ENCODE assay signal across 11 cellular contexts in genomic region chr3:46361408-46362283, GRCh38. TPM values are rescaled to one million over a fixed set of nuclear protein-coding genes. Genes with fewer than 3 reads are reported as not detected.
A peak's percentile ranks its signal among the peaks of the same experiment; 100 is the strongest.
DNase-seq lines count a peak whose midpoint lies in the region; ATAC-seq and TF ChIP-seq lines count a peak whose summit lies in the region.
"Had no signal": no experiment of that assay in that cellular context is flagged by ENCODE, and none has a peak within 500 bp of the region (broad histone marks: within the 10 kb centered on the region; RNA-seq: fewer than 3 reads in every experiment).

No MANE protein-coding gene starts in this region.

- no peak for TF ChIP-seq POLR2A in vagina (IDR thresholded peaks at IDR 0.05)

- peak; percentile 80 for ATAC-seq in Right ventricle myocardium superior (ENCODE audit: poor library complexity)

- no peaks in the 10 kb centered on the region for H3K27me3 ChIP-seq in SJCRH30
- H3K27me3 ChIP-seq in vagina, result no peaks in the 10 kb centered on the region
- H3K27me3 ChIP-seq: Peyer's patch had no signal

- H3K4me3 ChIP-seq in SJCRH30, result no peak overlapping the region
- H3K4me3 ChIP-seq in vagina, result no peak overlapping the region
- H3K4me3 ChIP-seq: Peyer's patch had no signal

- H3K27ac ChIP-seq in SJCRH30, result no peak overlapping the region
- no peak overlapping the region for H3K27ac ChIP-seq in vagina

- H3K36me3 ChIP-seq in SJCRH30 (no peaks in the 10 kb centered on the region), vagina (no peaks in the 10 kb centered on the region)
- H3K36me3 ChIP-seq: Peyer's patch had no signal

- no peaks in the 10 kb centered on the region for H3K9me3 ChIP-seq in SJCRH30 (replicated peaks)
- H3K9me3 ChIP-seq in vagina, result no peaks in the 10 kb centered on the region
- H3K9me3 ChIP-seq: Peyer's patch had no signal

- DNase-seq in Right ventricle myocardium superior, result peak; percentile 51
- no peak for DNase-seq in cardiac septum (ENCODE audit: low spot score)
- peak; percentile 82 for DNase-seq in RPMI8226
- DNase-seq in islet precursor cell, result peak; percentile 85
- DNase-seq in SJCRH30, result no peak
- no peak for DNase-seq in vagina (ENCODE audit: extremely low spot score in 2 of 2)
- no peak for DNase-seq in mucosa of gallbladder (ENCODE audit: low spot score)
- no peak for DNase-seq in NCI-H1092 (lab: John Stamatoyannopoulos, UW)
- DNase-seq: activated CD8-positive, alpha-beta memory T cell treated with anti-CD3 and anti-CD28 coated beads, Interleukin-2, amount 50 U/mL, for 4 hours had no signal

- no peak for TF ChIP-seq CTCF in vagina (IDR thresholded peaks at IDR 0.05)

- no peaks in the 10 kb centered on the region for H3K4me1 ChIP-seq in SJCRH30
- H3K4me1 ChIP-seq in vagina, result peaks cover 5% of the 10 kb centered on the region

- intact Hi-C loops in Right ventricle myocardium superior (cut with DNase I), result no loop called here
- intact Hi-C loops in cardiac septum (cut with DNase I), result no loop called here
- intact Hi-C loops in vagina (cut with DNase I), result no loop called here

RNA-seq across cellular contexts. Expression of gene CCR2, which starts 7.7 kb away (rescaled TPM):
- 0.91 TPM for total RNA-seq in Right ventricle myocardium superior
- total RNA-seq in cardiac septum, result 1.3 TPM
- not detected in 2 replicates for total RNA-seq in SJCRH30 (2014; rRNA removed; shearing (Covaris generic))
- total RNA-seq in vagina, result 1.2 TPM
- 4.1 TPM for total RNA-seq in mucosa of gallbladder
- total RNA-seq: pulmonary artery endothelial cell had no signal

RNA-seq across cellular contexts. Expression of gene CCR5, which starts 9.1 kb away (rescaled TPM):
- total RNA-seq in Right ventricle myocardium superior, result 0.24 TPM
- total RNA-seq in cardiac septum, result 0.81 TPM
- not detected in 2 replicates for total RNA-seq in SJCRH30 (2014; rRNA removed; shearing (Covaris generic))
- 3.9 TPM for total RNA-seq in vagina
- total RNA-seq in mucosa of gallbladder, result 3.9 TPM
- total RNA-seq: pulmonary artery endothelial cell had no signal

RNA-seq across cellular contexts. Expression of gene CCRL2, which starts 45.4 kb away (rescaled TPM):
- 1.1 TPM for total RNA-seq in Right ventricle myocardium superior
- 1.3 TPM for total RNA-seq in cardiac septum
- total RNA-seq in SJCRH30 (2014; rRNA removed; shearing (Covaris generic)), result not detected in 2 replicates
- not detected for total RNA-seq in vagina
- 9.1 TPM for total RNA-seq in mucosa of gallbladder

Comparison
In these comparisons a context has a peak if more than half of its experiments do, and no peak if none do; other contexts are left out.
1. DNase-seq: peak in Right ventricle myocardium superior (single experiment), RPMI8226 (single experiment) and islet precursor cell (single experiment); none in cardiac septum (single experiment), SJCRH30 (0 of 2), vagina (0 of 2), mucosa of gallbladder (single experiment) and NCI-H1092 (single experiment).